Comparison of ENCODE assay signal across 1 cellular context in the genomic region with DNA sequence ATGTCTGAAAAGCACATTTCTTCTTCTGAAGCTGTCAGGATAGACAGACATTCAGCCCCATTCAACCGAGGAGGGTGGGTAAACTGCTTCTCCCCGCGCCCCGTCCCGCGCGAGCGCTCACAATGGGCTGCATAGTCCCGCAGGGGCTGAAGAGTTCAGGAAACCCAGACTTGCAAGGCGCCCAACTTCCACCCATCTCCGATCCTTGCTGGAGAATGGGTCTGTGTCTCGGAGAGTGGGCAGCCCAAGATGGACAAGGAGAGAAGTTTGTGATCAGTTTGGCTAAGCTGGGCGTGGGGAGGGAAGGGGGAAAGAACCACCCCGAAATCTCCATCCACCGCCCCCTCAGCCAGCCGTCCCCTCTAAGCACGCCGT.
TF ChIP-seq lines count a peak whose summit lies in the region.

No MANE protein-coding gene starts in this region.

TF ChIP-seq in GM12878, 131 proteins besides CTCF, POLR2A, EP300 and RAD21 (continued from another document):
- no peak for TF ChIP-seq SKIL (IDR thresholded peaks at IDR 0.05; ENCODE audit: low read depth, poor library complexity, severe bottlenecking)
